8 cellular contexts compared by ENCODE assay signal in genomic region chr2:241965931-241966412, GRCh38.
DNase-seq lines count a peak whose midpoint lies in the region; ATAC-seq lines count a peak whose summit lies in the region.

No MANE protein-coding gene starts in this region.

- H3K36me3 ChIP-seq in KOPT-K1 (ENCODE audit: insufficient read depth, low read length): peaks cover 7% of the 10 kb centered on the region; the same call in 1 of the 2 replicates
- no peaks in the 10 kb centered on the region for H3K36me3 ChIP-seq in mucosa of rectum (ENCODE audit: control insufficient read depth in 2 of 2, insufficient read depth in 2 of 2, low read length in 2 of 2)
- H3K36me3 ChIP-seq in H7 (replicated peaks; ENCODE audit: control insufficient read depth, insufficient read depth, low read length): no peaks in the 10 kb centered on the region

- no peak overlapping the region for H3K9ac ChIP-seq in mucosa of rectum (ENCODE audit: low read depth in 1 of 2, low read length in 2 of 2)

- H3K27me3 ChIP-seq in mucosa of rectum (ENCODE audit: control insufficient read depth in 2 of 2, insufficient read depth in 2 of 2, low read length in 2 of 2) (no peaks in the 10 kb centered on the region), H7 (ENCODE audit: control insufficient read depth, insufficient read depth, low read length) (no peaks in the 10 kb centered on the region)

- ATAC-seq in GM21786 (IDR thresholded peaks at IDR 0.05; ENCODE audit: unreplicated experiment): peak; percentile 79

- DNase-seq in GDM1 (lab: John Stamatoyannopoulos, UW) (peak; percentile 91), dermis blood vessel endothelial cell (peak; percentile 80), H7 (no peak)
- peak; percentile 55 to 61 for DNase-seq in activated CD4-positive, alpha-beta T cell treated with anti-CD3 and anti-CD28 coated beads for 24 hours (ENCODE audit: low read depth in 2 of 2)
- peak; percentile 43 for DNase-seq in stimulated activated CD8-positive, alpha-beta memory T cell treated with anti-CD3 and anti-CD28 coated beads, Interleukin-7, amount 100 ng/mL, for 24 hours (ENCODE audit: low read depth)

- H3K27ac ChIP-seq in KOPT-K1 (ENCODE audit: low read depth, low read length, poor library complexity, severe bottlenecking) (peak overlapping the region; percentile 51), mucosa of rectum (ENCODE audit: low read depth in 2 of 2, low read length in 2 of 2) (peak overlapping the region; percentile 15 to 19)

- H3K4me3 ChIP-seq in mucosa of rectum (ENCODE audit: low read length in 2 of 2) (peak overlapping the region in 1 of 2 donors; percentile 29), H7 (ENCODE audit: insufficient read depth, low read depth, low read length) (no peak overlapping the region)

- H3K9me3 ChIP-seq in KOPT-K1 (ENCODE audit: insufficient read depth, low read length, poor library complexity, severe bottlenecking) (no peaks in the 10 kb centered on the region), mucosa of rectum (ENCODE audit: control insufficient read depth in 2 of 2, low read length in 2 of 2) (no peaks in the 10 kb centered on the region)

- no peaks in the 10 kb centered on the region for H3K4me1 ChIP-seq in mucosa of rectum (ENCODE audit: control insufficient read depth in 2 of 2, insufficient read depth in 2 of 2, low read length in 2 of 2)
